Comparison of ENCODE assay signal across 8 cellular contexts in the genomic region with DNA sequence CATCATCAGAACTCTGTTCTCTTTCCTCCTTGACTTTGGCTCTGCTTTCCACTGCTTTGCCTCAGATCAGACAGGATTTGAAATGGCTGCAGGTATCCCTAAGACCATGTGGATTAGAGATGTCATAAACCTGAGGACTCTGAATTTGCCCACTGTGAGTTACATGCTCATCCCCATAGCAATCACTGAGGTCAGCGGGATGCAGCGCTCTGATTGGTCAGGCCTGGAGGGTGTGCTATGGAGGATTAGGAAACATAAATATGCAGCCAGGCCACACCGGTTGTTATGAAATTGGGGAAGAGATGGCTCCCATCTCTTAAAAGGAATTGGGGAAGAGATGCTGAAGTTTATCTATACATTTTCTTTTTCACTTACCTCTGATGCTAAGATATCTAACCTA.
DNase-seq lines count a peak whose midpoint lies in the region; ATAC-seq and TF ChIP-seq lines count a peak whose summit lies in the region.

No MANE protein-coding gene starts in this region.

- H3K79me2 ChIP-seq in mesendoderm (ENCODE audit: control insufficient read depth, insufficient read depth, low read length) = no peaks in the 10 kb centered on the region

- H2BK15ac ChIP-seq in mesendoderm (replicated peaks; ENCODE audit: low read depth) = no peak overlapping the region

- POLR2A ChIA-PET in GM10248 (lab: Yijun Ruan, JAX) = no interaction called here

- no peak overlapping the region for H3K4me2 ChIP-seq in mesendoderm (ENCODE audit: low read length)

- H3K27ac ChIP-seq in RWPE2 (ENCODE audit: poor library complexity, severe bottlenecking) (no peak overlapping the region), mesendoderm (ENCODE audit: low read depth, low read length) (no peak overlapping the region)

- H3K9ac ChIP-seq in mesendoderm (ENCODE audit: low read length) = no peak overlapping the region

- no peak overlapping the region for H4K8ac ChIP-seq in mesendoderm (ENCODE audit: low read depth, low read length)

- no peaks in the 10 kb centered on the region for H3K4me1 ChIP-seq in RWPE2 (ENCODE audit: insufficient read depth, poor library complexity, severe bottlenecking)
- H3K4me1 ChIP-seq in mesendoderm (ENCODE audit: control insufficient read depth, low read depth, low read length) = no peaks in the 10 kb centered on the region

- ATAC-seq in GM19468 (IDR thresholded peaks at IDR 0.05; ENCODE audit: extremely low read depth, unreplicated experiment) (peak; percentile 99), HG03280 (IDR thresholded peaks at IDR 0.05; ENCODE audit: unreplicated experiment) (peak; percentile 100), RWPE2 (ENCODE audit: low read depth) (peak; percentile 87)

- no peak overlapping the region for H3K18ac ChIP-seq in mesendoderm (ENCODE audit: low read length)

- H3K4me3 ChIP-seq in RWPE2 (ENCODE audit: severe bottlenecking) (no peak overlapping the region), choroid plexus epithelial cell (ENCODE audit: low read depth, low read length) (no peak overlapping the region), mesendoderm (ENCODE audit: low read length) (no peak overlapping the region)

- TF ChIP-seq CTCF in GM10248 (IDR thresholded peaks at IDR 0.05; ENCODE audit: control extremely low read depth, extremely low read depth, low read depth, missing control alignments) (no peak), RWPE2 (IDR thresholded peaks at IDR 0.05; ENCODE audit: poor library complexity, severe bottlenecking) (no peak), choroid plexus epithelial cell (conservative IDR thresholded peaks at IDR 0.05; ENCODE audit: low read depth, low read length) (no peak)

- no peak overlapping the region for H3K56ac ChIP-seq in mesendoderm (ENCODE audit: low read length)

- no peak overlapping the region for H3K23ac ChIP-seq in mesendoderm (ENCODE audit: low read length)

- H3K36me3 ChIP-seq in RWPE2 (ENCODE audit: low read depth) (no peaks in the 10 kb centered on the region), mesendoderm (ENCODE audit: control insufficient read depth, insufficient read depth, low read length) (no peaks in the 10 kb centered on the region)

- H3K79me1 ChIP-seq in mesendoderm (ENCODE audit: low read length) = no peaks in the 10 kb centered on the region

- CTCF ChIA-PET in GM10248 (lab: Yijun Ruan, JAX) = no interaction called here

- H2BK120ac ChIP-seq in mesendoderm (ENCODE audit: low read depth, low read length) = no peak overlapping the region

- no CpG with 5 or more reads among the region's 3 CpGs for WGBS in mesendoderm (ENCODE audit: extremely low coverage, insufficient coverage, low lambda C conversion rate)

- H3K9me3 ChIP-seq in RWPE2 (ENCODE audit: severe bottlenecking) = no peaks in the 10 kb centered on the region

- H2AK5ac ChIP-seq in mesendoderm (ENCODE audit: low read length) = no peak overlapping the region

- H3K27me3 ChIP-seq in RWPE2 (ENCODE audit: insufficient read depth, poor library complexity, severe bottlenecking) = no peaks in the 10 kb centered on the region
- no peaks in the 10 kb centered on the region for H3K27me3 ChIP-seq in mesendoderm (ENCODE audit: insufficient read depth, low read length, poor library complexity)

- H4K5ac ChIP-seq in mesendoderm (ENCODE audit: low read length) = no peak overlapping the region

- H2BK5ac ChIP-seq in mesendoderm (ENCODE audit: low read length) = no peak overlapping the region

- no peak overlapping the region for H3K4ac ChIP-seq in mesendoderm (ENCODE audit: low read depth, low read length)

- DNase-seq in GM10248 (ENCODE audit: extremely low spot score) (peak; percentile 52), RWPE2 (ENCODE audit: low spot score) (peak; percentile 57), choroid plexus epithelial cell (ENCODE audit: low read depth) (peak; percentile 88), mesendoderm (peak; percentile 84), DMS79 (lab: John Stamatoyannopoulos, UW) (no peak)
- no peak for DNase-seq in effector CD4-positive, alpha-beta T cell

Comparison
In these comparisons a context has a peak if more than half of its experiments do, and no peak if none do; other contexts are left out.
1. DNase-seq: peak in GM10248 (single experiment), RWPE2 (single experiment), choroid plexus epithelial cell (single experiment) and mesendoderm (single experiment); none in effector CD4-positive, alpha-beta T cell (single experiment) and DMS79 (single experiment).
2. Peak in every context shown above with its lines, with median percentiles within 50 percentile points of each other: ATAC-seq.